ENCODE assay signal across 8 cellular contexts in genomic region chr13:27339299-27339698, GRCh38.
A peak's percentile ranks its signal among the peaks of the same experiment; 100 is the strongest.
DNase-seq lines count a peak whose midpoint lies in the region; ATAC-seq, FAIRE-seq and TF ChIP-seq lines count a peak whose summit lies in the region.

No MANE protein-coding gene starts in this region.

- no peaks in the 10 kb centered on the region for H3K9me3 ChIP-seq in K562 (replicated peaks; ENCODE audit: control insufficient read depth, insufficient read depth, low read depth, low read length)
- H3K9me3 ChIP-seq in mucosa of descending colon = no peaks in the 10 kb centered on the region

- peaks cover 13 to 48% of the 10 kb centered on the region in 2 experiments for H3K27me3 ChIP-seq in K562 (ENCODE audit: control insufficient read depth in 2 of 2, insufficient read depth in 2 of 2, low read length in 2 of 2)

- no peak for TF ChIP-seq POLR2A in K562 (conservative IDR thresholded peaks at IDR 0.05)

- in situ Hi-C loops in K562 (cut with MboI) = no loop called here

- CTCF ChIA-PET in K562 (lab: Yijun Ruan, JAX; ENCODE audit: low intra/inter-chr PET ratio) = no interaction called here

- H3K36me3 ChIP-seq in K562 (ENCODE audit: control insufficient read depth, insufficient read depth, low read length) = no peaks in the 10 kb centered on the region
- no peaks in the 10 kb centered on the region for H3K36me3 ChIP-seq in mucosa of descending colon (ENCODE audit: low read depth)

- no peaks in the 10 kb centered on the region for H3K9me1 ChIP-seq in K562 (ENCODE audit: control insufficient read depth, insufficient read depth, low read length)

- H3K4me1 ChIP-seq in K562 (replicated peaks in 1 of 2; ENCODE audit: control insufficient read depth in 2 of 2, insufficient read depth in 2 of 2, low read length in 2 of 2) = no peaks in the 10 kb centered on the region; a peak in 1 of 5 replicates
- H3K4me1 ChIP-seq in mucosa of descending colon (ENCODE audit: low read depth) = no peaks in the 10 kb centered on the region

- no peak for TF ChIP-seq EP300 in K562 (IDR thresholded peaks at IDR 0.05; ENCODE audit: low read length)

- no peak for DNase-seq in activated CD4-positive, CD25-positive, alpha-beta regulatory T cell treated with anti-CD3 and anti-CD28 coated beads, Interleukin-2, amount 50 U/mL, for 72 hours
- DNase-seq in SK-N-DZ (ENCODE audit: low spot score) (peak; percentile 63), K562 (ENCODE audit: extremely low read depth in 1 of 4, low spot score in 3 of 4) (peak; percentile 42 to 61 (median 45)), mucosa of descending colon (peak in 2 of 3 donors; percentile 50 to 68), cerebellum (ENCODE audit: low spot score) (no peak)

- peak; percentile 77 for FAIRE-seq in K562 (lab: Jason Lieb, UNC)

- TF ChIP-seq CTCF in K562 (IDR thresholded peaks at IDR 0.05 in 2 of 3, conservative IDR thresholded peaks at IDR 0.05 in 1 of 3; ENCODE audit: insufficient read depth in 2 of 3, low read depth in 1 of 3, low read length in 3 of 3) = peak; percentile 56 to 65 (median 57)
- peak; percentile 28 for TF ChIP-seq CTCF in mucosa of descending colon (IDR thresholded peaks at IDR 0.05)

- H2AFZ ChIP-seq in K562 (ENCODE audit: low read depth, low read length) = no peak overlapping the region

- 0 out of 2 replicates have a peak overlapping the region, but pooled peaks have one; percentile 4 for H3K4me2 ChIP-seq in K562 (ENCODE audit: insufficient read depth, low read length)

- intact Hi-C loops in K562 (cut with micrococcal nuclease) (no loop called here), mucosa of descending colon (cut with DNase I, micrococcal nuclease) (no loop called here)

- TF ChIP-seq RAD21 in K562 (CRISPR knock-in tag; conservative IDR thresholded peaks at IDR 0.05 in 1 of 2, IDR thresholded peaks at IDR 0.05 in 1 of 2) = peak in 1 of 2 experiments; percentile 32; a peak in 2 of 4 replicates

- H3K9ac ChIP-seq in K562 (ENCODE audit: insufficient read depth in 1 of 2, low read depth in 2 of 2, low read length in 2 of 2) = no peak overlapping the region

- ATAC-seq in activated CD4-positive, CD25-positive, alpha-beta regulatory T cell treated with anti-CD3 and anti-CD28 coated beads, Interleukin-2, amount 50 U/mL, for 24 hours = peak; percentile 55 to 77
- ATAC-seq in HG03442 (IDR thresholded peaks at IDR 0.05; ENCODE audit: unreplicated experiment) (peak; percentile 83), K562 (peak; percentile 93), mucosa of descending colon (peak; percentile 80), GM19023 (IDR thresholded peaks at IDR 0.05; ENCODE audit: unreplicated experiment) (no peak)

- 0% methylated on average over 4 of the region's 6 CpGs for WGBS in K562 (ENCODE audit: insufficient coverage, low coverage, missing lambda C conversion rate)

- H3K27ac ChIP-seq in K562 (ENCODE audit: extremely low read depth, low read depth, low read length) = no peak overlapping the region

- POLR2A ChIA-PET in K562 (lab: Yijun Ruan, JAX) = interaction anchor here (1.0 to 1.2 kb wide), 2 partner anchors 10 to 20 kb away, joined by 3 to 7 read pairs; no protein-coding TSS in a partner anchor

- H3K79me2 ChIP-seq in K562 (ENCODE audit: control insufficient read depth, insufficient read depth, low read length) = no peaks in the 10 kb centered on the region

- no TSS peak for BruUV-seq in K562 (replicated peaks; lab: Mats Ljungman, UMichigan)

- H3K4me3 ChIP-seq in K562 (no peak overlapping the region), mucosa of descending colon (no peak overlapping the region)

- no peaks in the 10 kb centered on the region for H4K20me1 ChIP-seq in K562 (replicated peaks; ENCODE audit: control insufficient read depth, insufficient read depth, low read length)

TF ChIP-seq in K562, 482 proteins besides CTCF, POLR2A, EP300 and RAD21 (continues in another document):
- TF ChIP-seq ILF3 (IDR thresholded peaks at IDR 0.05; ENCODE audit: borderline replicate concordance) (no peak), NBN (IDR thresholded peaks at IDR 0.05; ENCODE audit: low read depth) (no peak), RNF2 (IDR thresholded peaks at IDR 0.05) (no peak), DEAF1 (CRISPR knock-in tag; IDR thresholded peaks at IDR 0.05) (no peak), CREB3 (tag; conservative IDR thresholded peaks at IDR 0.05; ENCODE audit: low read depth) (no peak), BRF2 (IDR thresholded peaks at IDR 0.05; ENCODE audit: borderline replicate concordance, insufficient read depth, insufficient read length) (no peak), SPI1 (IDR thresholded peaks at IDR 0.05; ENCODE audit: borderline replicate concordance, low read depth, low read length) (no peak), CHD2 (IDR thresholded peaks at IDR 0.05; ENCODE audit: low read depth, low read length) (no peak), PCBP2 (IDR thresholded peaks at IDR 0.05; ENCODE audit: low read depth, low read length, poor library complexity, severe bottlenecking) (no peak), AFF1 (IDR thresholded peaks at IDR 0.05; ENCODE audit: low read depth in 1 of 2, partially characterized antibody in 2 of 2) (no peak), KLF13 (tag; IDR thresholded peaks at IDR 0.05; ENCODE audit: borderline replicate concordance, low read depth) (no peak), HINFP (tag; conservative IDR thresholded peaks at IDR 0.05; ENCODE audit: low read depth) (no peak), U2AF1 (optimal IDR thresholded peaks at IDR 0.05; ENCODE audit: low read depth, low read length) (no peak), PHTF2 (CRISPR knock-in tag; IDR thresholded peaks at IDR 0.05) (no peak)

Comparison
In these comparisons a context has a peak if more than half of its experiments do, and no peak if none do; other contexts are left out.
1. DNase-seq: peak in SK-N-DZ (single experiment), K562 (4 of 4) and mucosa of descending colon (2 of 3); none in activated CD4-positive, CD25-positive, alpha-beta regulatory T cell treated with anti-CD3 and anti-CD28 coated beads, Interleukin-2, amount 50 U/mL, for 72 hours (single experiment) and cerebellum (single experiment).